Comparison of ENCODE assay signal across 10 cellular contexts in genomic region chr10:124032982-124033886, GRCh38.
DNase-seq lines count a peak whose midpoint lies in the region; ATAC-seq, FAIRE-seq and TF ChIP-seq lines count a peak whose summit lies in the region.
"Had no signal": no experiment of that assay in that cellular context is flagged by ENCODE, and none has a peak within 500 bp of the region (broad histone marks: within the 10 kb centered on the region; RNA-seq: fewer than 3 reads in every experiment).

No MANE protein-coding gene starts in this region.

- FAIRE-seq in bronchial epithelial cell (lab: Jason Lieb, UNC) = no peak

- DNase-seq in right cardiac atrium (no peak), right atrium auricular region (ENCODE audit: low spot score) (no peak), bronchial epithelial cell (ENCODE audit: low read depth) (peak; percentile 46), mucosa of gallbladder (ENCODE audit: low spot score) (peak; percentile 33), vagina (ENCODE audit: extremely low spot score in 2 of 2) (no peak), germinal center (ENCODE audit: low spot score) (no peak)
- DNase-seq in activated naive CD4-positive, alpha-beta T cell (lab: John Stamatoyannopoulos, UW) = no peak
- DNase-seq: activated naive CD4-positive, alpha-beta T cell treated with Interleukin-2 at 50 U/mL for 16 hours; KBM-7 had no signal

- H3K27ac ChIP-seq in right cardiac atrium (ENCODE audit: low read length) (no peak overlapping the region), right atrium auricular region (no peak overlapping the region), vagina (peak overlapping the region; percentile 19)

- H3K4me3 ChIP-seq in right cardiac atrium (ENCODE audit: low read length) (no peak overlapping the region), right atrium auricular region (no peak overlapping the region), bronchial epithelial cell (ENCODE audit: low read depth, low read length) (no peak overlapping the region), vagina (no peak overlapping the region)

- 48% methylated on average over 15 of the region's 15 CpGs for WGBS in right cardiac atrium

- no peak for TF ChIP-seq CTCF in right atrium auricular region (IDR thresholded peaks at IDR 0.05)
- no peak for TF ChIP-seq CTCF in bronchial epithelial cell (IDR thresholded peaks at IDR 0.05; ENCODE audit: insufficient read depth, low read length, severe bottlenecking)
- TF ChIP-seq CTCF in vagina (IDR thresholded peaks at IDR 0.05) = no peak

- H3K9me3 ChIP-seq in right cardiac atrium (ENCODE audit: control insufficient read depth, low read length) (no peaks in the 10 kb centered on the region), right atrium auricular region (no peaks in the 10 kb centered on the region), vagina (no peaks in the 10 kb centered on the region)

- H3K36me3 ChIP-seq in right atrium auricular region (peaks cover 5% of the 10 kb centered on the region), bronchial epithelial cell (ENCODE audit: control insufficient read depth, insufficient read depth, low read length) (peaks cover 14% of the 10 kb centered on the region), vagina (peaks cover 0 to 10% of the 10 kb centered on the region in 2 donors)

- intact Hi-C loops in right cardiac atrium (cut with DNase I) (no loop called here), vagina (cut with DNase I) (loop anchor here (10.0 kb wide), 1 partner anchor 52 kb away; no protein-coding TSS in a partner anchor)

- no peak for TF ChIP-seq POLR2A in vagina (IDR thresholded peaks at IDR 0.05)

- H3K27me3 ChIP-seq in right cardiac atrium (ENCODE audit: control insufficient read depth, insufficient read depth) (no peaks in the 10 kb centered on the region), right atrium auricular region (no peaks in the 10 kb centered on the region), bronchial epithelial cell (ENCODE audit: control insufficient read depth, insufficient read depth, low read length) (no peaks in the 10 kb centered on the region), vagina (no peaks in the 10 kb centered on the region)

- H3K4me1 ChIP-seq in right cardiac atrium (ENCODE audit: control insufficient read depth, insufficient read depth, low read length) = peaks cover 5% of the 10 kb centered on the region
- peaks cover 0 to 14% of the 10 kb centered on the region in 2 donors for H3K4me1 ChIP-seq in right atrium auricular region
- H3K4me1 ChIP-seq in vagina = peaks cover 10% of the 10 kb centered on the region

- ATAC-seq in right cardiac atrium = peak; percentile 7 to 44
- no peak for ATAC-seq in GM21529 (IDR thresholded peaks at IDR 0.05; ENCODE audit: unreplicated experiment)

Comparison
In these comparisons a context has a peak if more than half of its experiments do, and no peak if none do; other contexts are left out.
1. DNase-seq: peak in bronchial epithelial cell (single experiment) and mucosa of gallbladder (single experiment); none in right cardiac atrium (0 of 3), right atrium auricular region (single experiment), vagina (0 of 2), activated naive CD4-positive, alpha-beta T cell (0 of 4) and germinal center (single experiment).